In genomic region chr1:26998319-26999300, GRCh38 we compare ENCODE assay signal across 10 cellular contexts. TPM values are rescaled to one million over a fixed set of nuclear protein-coding genes. Genes with fewer than 3 reads are reported as not detected.
A peak's percentile ranks its signal among the peaks of the same experiment; 100 is the strongest.
DNase-seq lines count a peak whose midpoint lies in the region; ATAC-seq, FAIRE-seq and TF ChIP-seq lines count a peak whose summit lies in the region.
"Had no signal": no experiment of that assay in that cellular context is flagged by ENCODE, and none has a peak within 500 bp of the region (broad histone marks: within the 10 kb centered on the region; RNA-seq: fewer than 3 reads in every experiment).

No MANE protein-coding gene starts in this region.

- H3K4me2 ChIP-seq in smooth muscle cell = peak overlapping the region; percentile 77

- H3K36me3 Mint-ChIP-seq in T-helper 17 cell (ENCODE audit: low read depth) = no peaks in the 10 kb centered on the region

- H3K27ac Mint-ChIP-seq in T-helper 17 cell = peak overlapping the region; percentile 47

- H3K4me3 Mint-ChIP-seq in T-helper 17 cell = no peak overlapping the region

- WGBS in smooth muscle cell (ENCODE audit: low lambda C conversion rate) = 71% methylated on average over 11 of the region's 11 CpGs

- no peak for TF ChIP-seq CTCF in right atrium auricular region (IDR thresholded peaks at IDR 0.05)
- TF ChIP-seq CTCF in smooth muscle cell (IDR thresholded peaks at IDR 0.05; ENCODE audit: borderline replicate concordance, insufficient read depth, poor library complexity, severe bottlenecking) = no peak
- TF ChIP-seq CTCF in D721Med (IDR thresholded peaks at IDR 0.05; ENCODE audit: insufficient read depth, missing control alignments) = no peak

- no peaks in the 10 kb centered on the region for H3K9me3 ChIP-seq in T-helper 17 cell (ENCODE audit: control insufficient read depth, low read length, poor library complexity, severe bottlenecking)
- H3K9me3 ChIP-seq in right atrium auricular region = no peaks in the 10 kb centered on the region
- no peaks in the 10 kb centered on the region for H3K9me3 ChIP-seq in smooth muscle cell (replicated peaks; ENCODE audit: low read depth)

- no peaks in the 10 kb centered on the region for H3K36me3 ChIP-seq in right atrium auricular region
- no peaks in the 10 kb centered on the region for H3K36me3 ChIP-seq in smooth muscle cell (ENCODE audit: low read depth)

- no peak overlapping the region for H3K9ac ChIP-seq in smooth muscle cell (ENCODE audit: low read depth)

- H3K79me2 ChIP-seq in smooth muscle cell (ENCODE audit: low read depth) = no peaks in the 10 kb centered on the region

- DNase-seq in GM03348 (ENCODE audit: low spot score) (peak; percentile 45), T-helper 17 cell (no peak), right atrium auricular region (ENCODE audit: low spot score) (no peak), smooth muscle cell (lab: John Stamatoyannopoulos, UW; ENCODE audit: unreplicated experiment) (no peak), left lobe of liver (ENCODE audit: low spot score) (no peak), iPS-NIHi7 (ENCODE audit: extremely low spot score) (no peak), D721Med (ENCODE audit: insufficient read length, low spot score) (no peak)
- no peak for DNase-seq in activated CD4-positive, alpha-beta T cell treated with anti-CD3 and anti-CD28 coated beads for 48 hours

- H3K27me3 ChIP-seq in right atrium auricular region = no peaks in the 10 kb centered on the region
- H3K27me3 ChIP-seq in smooth muscle cell (ENCODE audit: low read depth) = no peaks in the 10 kb centered on the region

- H3K27ac ChIP-seq in right atrium auricular region (peak overlapping the region; percentile 81 to 89), smooth muscle cell (ENCODE audit: low read depth) (peak overlapping the region; percentile 83)

- H4K20me1 ChIP-seq in smooth muscle cell (ENCODE audit: low read depth) = peaks cover 12% of the 10 kb centered on the region

- no peak overlapping the region for H3K4me3 ChIP-seq in right atrium auricular region
- H3K4me3 ChIP-seq in smooth muscle cell = no peak overlapping the region

- peaks cover 8% of the 10 kb centered on the region for H3K4me1 Mint-ChIP-seq in T-helper 17 cell

- peaks cover 18% of the 10 kb centered on the region for H3F3A ChIP-seq in smooth muscle cell (ENCODE audit: low read depth)

- ATAC-seq in T-helper 17 cell (no peak), left lobe of liver (no peak)

- H2AFZ ChIP-seq in smooth muscle cell (ENCODE audit: low read depth) = no peak overlapping the region

- FAIRE-seq in D721Med (lab: Jason Lieb, UNC) = no peak

- peaks cover 36% of the 10 kb centered on the region for H3K27me3 Mint-ChIP-seq in T-helper 17 cell

- H3K4me1 ChIP-seq in right atrium auricular region (peaks cover 0 to 80% of the 10 kb centered on the region in 2 donors), smooth muscle cell (ENCODE audit: low read depth) (peaks cover 26% of the 10 kb centered on the region)

RNA-seq across cellular contexts. Expression of gene TRNP1, which starts 5.1 kb away (rescaled TPM):
- total RNA-seq in T-helper 17 cell (under 1 TPM in 1 of 2 donors, not detected in 1; 0.22 TPM), right atrium auricular region (100 to 1,000 TPM in 1 of 2 donors, 10 to 100 TPM in 1; 72.5 to 151 TPM), smooth muscle cell (4.4 and 14.1 TPM in 2 replicates), left lobe of liver (2.8 TPM)
- polyA plus RNA-seq in smooth muscle cell = 18.6 and 19.9 TPM in 2 replicates

RNA-seq across cellular contexts. Expression of gene TENT5B, which starts 14.0 kb away (rescaled TPM):
- total RNA-seq in T-helper 17 cell (not detected), right atrium auricular region (10 to 100 TPM; 31.6 to 34.8 TPM), smooth muscle cell (8.5 and 11.0 TPM in 2 replicates), left lobe of liver (0.13 TPM)
- 12.7 and 24.8 TPM in 2 replicates for polyA plus RNA-seq in smooth muscle cell

RNA-seq across cellular contexts. Expression of gene KDF1, which starts 38.3 kb away (rescaled TPM):
- 1 to 10 TPM in 1 of 2 donors, under 1 TPM in 1; 0.62 to 1.3 TPM for total RNA-seq in T-helper 17 cell
- total RNA-seq in right atrium auricular region = under 1 TPM; 0.26 to 0.86 TPM
- 2.5 and 2.7 TPM in 2 replicates for total RNA-seq in smooth muscle cell
- polyA plus RNA-seq in smooth muscle cell = 0.96 and 10.0 TPM in 2 replicates
- total RNA-seq in left lobe of liver = 2.9 TPM
- total RNA-seq: LHCN-M2, SK-MEL-5 had no signal
